Comparison of ENCODE assay signal across 28 cellular contexts in genomic region chr7:151131284-151131621, GRCh38. TPM values are rescaled to one million over a fixed set of nuclear protein-coding genes. Genes with fewer than 3 reads are reported as not detected.
DNase-seq lines count a peak whose midpoint lies in the region; ATAC-seq and TF ChIP-seq lines count a peak whose summit lies in the region.
"Had no signal": no experiment of that assay in that cellular context is flagged by ENCODE, and none has a peak within 500 bp of the region (broad histone marks: within the 10 kb centered on the region; RNA-seq: fewer than 3 reads in every experiment).

No MANE protein-coding gene starts in this region.

- ATAC-seq in HG03520 (IDR thresholded peaks at IDR 0.05; ENCODE audit: unreplicated experiment): no peak
- ATAC-seq: PC-3 had no signal

- no peaks in the 10 kb centered on the region for H3K27me3 ChIP-seq in layer of hippocampus (ENCODE audit: control insufficient read depth, insufficient read depth, low read length)
- H3K27me3 ChIP-seq in osteoblast (ENCODE audit: insufficient read depth, low read length): no peaks in the 10 kb centered on the region
- no peaks in the 10 kb centered on the region for H3K27me3 ChIP-seq in testis
- H3K27me3 ChIP-seq: BE2C had no signal

- 90 to 92% methylated on average over 12 to 13 of the region's 13 CpGs for WGBS in testis, 2 donors

- intact Hi-C loops in testis (cut with DNase I; ENCODE audit: low total_unique reads): no loop called here

- peaks cover 21% of the 10 kb centered on the region for H4K20me1 ChIP-seq in osteoblast (ENCODE audit: insufficient read depth, low read length)

- H3K4me1 ChIP-seq in osteoblast (ENCODE audit: insufficient read depth, low read length) (no peaks in the 10 kb centered on the region), testis (no peaks in the 10 kb centered on the region)

- no peak for TF ChIP-seq POLR2A in testis (IDR thresholded peaks at IDR 0.05)

- H2AFZ ChIP-seq in osteoblast (ENCODE audit: low read length): no peak overlapping the region

- H3K4me2 ChIP-seq in osteoblast (ENCODE audit: insufficient read depth, low read length): no peak overlapping the region

- H3K36me3 ChIP-seq in osteoblast (ENCODE audit: insufficient read depth, low read length): peaks cover 34% of the 10 kb centered on the region
- H3K36me3 ChIP-seq in testis (ENCODE audit: low read depth, missing control alignments): no peaks in the 10 kb centered on the region

- TF ChIP-seq CTCF in osteoblast (IDR thresholded peaks at IDR 0.05; ENCODE audit: extremely low read depth, low read depth, low read length) (no peak), testis (IDR thresholded peaks at IDR 0.05) (no peak)

- H3K4me3 ChIP-seq in osteoblast (ENCODE audit: insufficient read depth, low read length) (no peak overlapping the region), testis (no peak overlapping the region)

- no peaks in the 10 kb centered on the region for H3K79me2 ChIP-seq in osteoblast (ENCODE audit: insufficient read depth, low read length)

- H3K27ac ChIP-seq in caudate nucleus (ENCODE audit: low read depth, low read length) (peak overlapping the region; percentile 77), layer of hippocampus (ENCODE audit: low read depth, low read length) (peak overlapping the region; percentile 48), osteoblast (ENCODE audit: low read depth, low read length) (no peak overlapping the region), testis (no peak overlapping the region)

- H3K9me3 ChIP-seq in osteoblast (ENCODE audit: low read depth, low read length): no peaks in the 10 kb centered on the region
- H3K9me3 ChIP-seq in testis: no peaks in the 10 kb centered on the region
- H3K9me3 ChIP-seq: BE2C had no signal

- DNase-seq in NCI-H1417 (lab: John Stamatoyannopoulos, UW) (peak in 2 of 3 experiments; percentile 42 to 73), NCI-H1417 treated with DMSO at 0.1 percent for 48 hours (lab: John Stamatoyannopoulos, UW) (no peak), caudate nucleus (lab: John Stamatoyannopoulos, UW) (no peak), osteoblast (ENCODE audit: insufficient read length, low spot score, missing footprints) (peak; percentile 77), GM03348 (ENCODE audit: low spot score) (no peak), testis (no peak)
- DNase-seq: ACHN; BE2C; CD8-positive, alpha-beta memory T cell; DMS 273 treated with DMSO at 0.1 percent for 48 hours; DMS79; EL; GDM1; HCEC 1CT; KBM-7; MV-4-11; NCI-H1694 treated with DMSO at 0.1 percent for 48 hours; NCI-H2081; NCI-H2227 treated with DMSO at 0.1 percent for 48 hours; NCI-H510A; NCI-H774; PC-3 had no signal

RNA-seq across cellular contexts. Expression of gene GBX1, which starts 36.2 kb away (rescaled TPM):
- not detected in 2 replicates for total RNA-seq in osteoblast
- total RNA-seq in testis: 10 to 100 TPM in 1 of 2 donors, 1 to 10 TPM in 1; 2.9 to 15.6 TPM
- 7.2 TPM for polyA plus RNA-seq in testis (ENCODE audit: insufficient read depth, low read depth, low replicate concordance)
- total RNA-seq: CD8-positive, alpha-beta memory T cell; H1; LHCN-M2; MCF 10A; PC-3 had no signal
- polyA plus RNA-seq: CD14-positive monocyte; CD8-positive, alpha-beta memory T cell; H1 had no signal

RNA-seq across cellular contexts. Expression of gene AGAP3, which starts 45.0 kb away (rescaled TPM):
- total RNA-seq in osteoblast: 39.8 and 45.7 TPM in 2 replicates
- total RNA-seq in testis: 10 to 100 TPM; 65.6 to 90.5 TPM
- 44.1 TPM for polyA plus RNA-seq in testis (ENCODE audit: insufficient read depth, low read depth, low replicate concordance)

RNA-seq across cellular contexts. Expression of gene TMUB1, which starts 48.0 kb away (rescaled TPM):
- total RNA-seq in osteoblast: 17.4 and 18.1 TPM in 2 replicates
- 10 to 100 TPM; 63.2 to 68.7 TPM for total RNA-seq in testis
- polyA plus RNA-seq in testis (ENCODE audit: insufficient read depth, low read depth, low replicate concordance): 30.8 TPM

RNA-seq across cellular contexts. Expression of gene FASTK, which starts 50.6 kb away (rescaled TPM):
- 87.6 and 95.2 TPM in 2 replicates for total RNA-seq in osteoblast
- 100 to 1,000 TPM; 114 to 124 TPM for total RNA-seq in testis
- polyA plus RNA-seq in testis (ENCODE audit: insufficient read depth, low read depth, low replicate concordance): 60.3 TPM

RNA-seq across cellular contexts. Expression of gene ASB10, which starts 55.8 kb away (rescaled TPM):
- not detected in 2 replicates for total RNA-seq in osteoblast
- total RNA-seq in testis: under 1 TPM in 1 of 2 donors, not detected in 1; 0.39 TPM
- polyA plus RNA-seq in testis (ENCODE audit: insufficient read depth, low read depth, low replicate concordance): 0.18 TPM
- total RNA-seq: CD8-positive, alpha-beta memory T cell; H1; LHCN-M2; MCF 10A; PC-3 had no signal
- polyA plus RNA-seq: CD14-positive monocyte; CD8-positive, alpha-beta memory T cell; H1 had no signal

Comparison
In these comparisons a context has a peak if more than half of its experiments do, and no peak if none do; other contexts are left out.
1. DNase-seq: peak in NCI-H1417 (2 of 3) and osteoblast (single experiment); none in NCI-H1417 treated with DMSO at 0.1 percent for 48 hours (single experiment), caudate nucleus (0 of 61), GM03348 (single experiment) and testis (single experiment).
2. H3K27ac ChIP-seq: peak in caudate nucleus (single experiment) and layer of hippocampus (single experiment); none in osteoblast (single experiment) and testis (0 of 2).